Comparison of ENCODE assay signal across 26 cellular contexts in the genomic region with DNA sequence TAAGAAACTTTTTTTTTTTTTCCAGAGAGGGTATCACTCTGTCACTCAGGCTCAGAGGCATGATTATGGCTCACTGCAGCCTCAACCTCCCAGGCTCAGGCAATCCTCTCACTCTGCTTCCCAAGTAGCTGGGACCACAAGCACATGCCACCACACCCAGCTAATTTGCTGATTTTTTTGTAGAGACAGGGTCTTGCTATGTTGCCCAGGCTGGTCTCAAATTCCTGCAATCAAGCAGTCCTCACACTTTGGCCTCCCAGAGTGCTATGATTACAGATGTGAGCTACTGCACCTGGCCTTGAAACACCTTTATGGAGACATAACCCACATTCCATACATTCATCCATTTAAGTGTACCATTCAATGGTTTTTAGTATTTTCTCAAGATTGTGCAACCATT. TPM values are rescaled to one million over a fixed set of nuclear protein-coding genes. Genes with fewer than 3 reads are reported as not detected.
"Had no signal": no experiment of that assay in that cellular context is flagged by ENCODE, and none has a peak within 500 bp of the region (broad histone marks: within the 10 kb centered on the region; RNA-seq: fewer than 3 reads in every experiment).

No MANE protein-coding gene starts in this region.

- FAIRE-seq: endometrium, keratinocyte had no signal

- H3K36me3 ChIP-seq: colonic mucosa had no signal

- DNase-seq: colonic mucosa; cortex of kidney; effector CD8-positive, alpha-beta T cell; effector memory CD8-positive, alpha-beta T cell; endodermal cell; erythroblast; esophagus squamous epithelium; foreskin fibroblast; foreskin melanocyte; gastrocnemius medialis; glutamatergic neuron; head of caudate nucleus; heart right ventricle; hippocampal formation; left cardiac atrium; left lung; left ventricle myocardium superior; lower lobe of right lung; mesenchymal stem cell; mucosa of descending colon; naive B cell had no signal

- H3K9me3 ChIP-seq: colonic mucosa, esophagus squamous epithelium, gastrocnemius medialis had no signal

- H3K4me1 ChIP-seq: colonic mucosa, esophagus squamous epithelium, gastrocnemius medialis, heart right ventricle, left lung, lower lobe of right lung had no signal

- H3K4me3 ChIP-seq: colonic mucosa, esophagus squamous epithelium, gastrocnemius medialis, heart right ventricle, left lung, lower lobe of right lung, mucosa of descending colon had no signal

- H3K27ac ChIP-seq: colonic mucosa, epithelial cell of prostate, esophagus squamous epithelium, gastrocnemius medialis, heart right ventricle, left lung, lower lobe of right lung had no signal

- H3K27me3 ChIP-seq: colonic mucosa, esophagus squamous epithelium, gastrocnemius medialis, heart right ventricle, left lung had no signal

- ATAC-seq: effector memory CD8-positive, alpha-beta T cell; esophagus mucosa; gastrocnemius medialis; heart right ventricle; left cardiac atrium; left lung; left ventricle myocardium superior; lower lobe of right lung; mucosa of descending colon had no signal

RNA-seq across cellular contexts. Expression of gene CCDC180, which starts 23.7 kb away (rescaled TPM):
- total RNA-seq: myocyte had no signal
